1 cellular context compared by ENCODE assay signal in the genomic region with DNA sequence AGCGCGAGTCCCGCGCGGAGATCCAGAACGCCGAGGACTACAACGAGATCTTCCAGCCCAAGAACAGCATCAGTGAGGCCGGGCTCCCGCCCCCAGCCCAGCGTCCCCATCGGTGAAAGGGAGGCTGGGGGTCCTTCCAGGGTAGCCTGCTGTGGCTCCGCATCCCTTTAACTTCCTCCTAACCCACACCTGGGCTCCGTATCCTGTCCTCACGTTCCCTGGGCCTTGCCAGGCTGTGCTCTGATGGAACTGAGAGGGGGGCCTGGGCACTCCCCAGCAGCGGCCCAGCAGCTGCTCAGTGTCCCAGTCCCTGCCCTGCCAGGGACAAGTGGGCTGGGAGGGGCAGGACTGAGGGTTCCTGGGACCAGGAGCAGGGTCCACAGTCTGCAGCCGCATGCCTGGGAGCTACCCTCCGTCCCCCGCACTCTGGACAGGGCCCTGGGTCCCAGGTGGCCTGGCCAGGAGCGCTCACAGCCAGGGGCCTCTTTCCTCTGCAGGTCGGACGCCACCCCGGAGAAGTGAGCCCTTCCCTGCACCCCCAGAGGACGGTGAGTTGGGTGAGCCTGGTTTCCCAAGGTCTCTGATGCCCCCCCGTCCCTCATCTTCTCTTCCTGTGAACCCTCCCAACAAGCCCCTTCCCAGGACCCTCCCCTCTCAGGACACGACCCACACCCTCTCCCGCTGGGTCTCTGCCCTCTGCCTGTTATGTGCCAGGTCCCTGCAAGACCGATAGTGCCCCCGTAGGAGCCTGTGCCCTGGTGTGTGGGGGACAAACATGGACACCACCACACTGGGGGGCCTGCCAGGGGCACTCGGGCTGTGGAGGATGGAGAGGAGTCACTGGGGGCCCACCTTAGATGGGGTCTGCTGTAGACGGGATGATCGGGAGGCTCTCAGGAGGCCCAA.
TF ChIP-seq lines count a peak whose summit lies in the region.

No MANE protein-coding gene starts in this region.

TF ChIP-seq in K562, 482 proteins besides CTCF, POLR2A, EP300 and RAD21:
- no peak for TF ChIP-seq POU5F1 (IDR thresholded peaks at IDR 0.05; ENCODE audit: borderline replicate concordance, low read depth, low read length, partially characterized antibody)
- TF ChIP-seq ZFP36 (IDR thresholded peaks at IDR 0.05; ENCODE audit: low read depth, low read length, partially characterized antibody), result no peak
- no peak for TF ChIP-seq CTBP1 (IDR thresholded peaks at IDR 0.05; ENCODE audit: borderline replicate concordance)
- TF ChIP-seq, protein P1, sequence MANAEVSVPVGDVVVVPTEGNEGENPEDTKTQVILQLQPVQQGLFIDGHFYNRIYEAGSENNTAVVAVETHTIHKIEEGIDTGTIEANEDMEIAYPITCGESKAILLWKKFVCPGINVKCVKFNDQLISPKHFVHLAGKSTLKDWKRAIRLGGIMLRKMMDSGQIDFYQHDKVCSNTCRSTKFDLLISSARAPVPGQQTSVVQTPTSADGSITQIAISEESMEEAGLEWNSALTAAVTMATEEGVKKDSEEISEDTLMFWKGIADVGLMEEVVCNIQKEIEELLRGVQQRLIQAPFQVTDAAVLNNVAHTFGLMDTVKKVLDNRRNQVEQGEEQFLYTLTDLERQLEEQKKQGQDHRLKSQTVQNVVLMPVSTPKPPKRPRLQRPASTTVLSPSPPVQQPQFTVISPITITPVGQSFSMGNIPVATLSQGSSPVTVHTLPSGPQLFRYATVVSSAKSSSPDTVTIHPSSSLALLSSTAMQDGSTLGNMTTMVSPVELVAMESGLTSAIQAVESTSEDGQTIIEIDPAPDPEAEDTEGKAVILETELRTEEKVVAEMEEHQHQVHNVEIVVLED (CRISPR knock-in tag; IDR thresholded peaks at IDR 0.05), result no peak
- TF ChIP-seq, protein P2, sequence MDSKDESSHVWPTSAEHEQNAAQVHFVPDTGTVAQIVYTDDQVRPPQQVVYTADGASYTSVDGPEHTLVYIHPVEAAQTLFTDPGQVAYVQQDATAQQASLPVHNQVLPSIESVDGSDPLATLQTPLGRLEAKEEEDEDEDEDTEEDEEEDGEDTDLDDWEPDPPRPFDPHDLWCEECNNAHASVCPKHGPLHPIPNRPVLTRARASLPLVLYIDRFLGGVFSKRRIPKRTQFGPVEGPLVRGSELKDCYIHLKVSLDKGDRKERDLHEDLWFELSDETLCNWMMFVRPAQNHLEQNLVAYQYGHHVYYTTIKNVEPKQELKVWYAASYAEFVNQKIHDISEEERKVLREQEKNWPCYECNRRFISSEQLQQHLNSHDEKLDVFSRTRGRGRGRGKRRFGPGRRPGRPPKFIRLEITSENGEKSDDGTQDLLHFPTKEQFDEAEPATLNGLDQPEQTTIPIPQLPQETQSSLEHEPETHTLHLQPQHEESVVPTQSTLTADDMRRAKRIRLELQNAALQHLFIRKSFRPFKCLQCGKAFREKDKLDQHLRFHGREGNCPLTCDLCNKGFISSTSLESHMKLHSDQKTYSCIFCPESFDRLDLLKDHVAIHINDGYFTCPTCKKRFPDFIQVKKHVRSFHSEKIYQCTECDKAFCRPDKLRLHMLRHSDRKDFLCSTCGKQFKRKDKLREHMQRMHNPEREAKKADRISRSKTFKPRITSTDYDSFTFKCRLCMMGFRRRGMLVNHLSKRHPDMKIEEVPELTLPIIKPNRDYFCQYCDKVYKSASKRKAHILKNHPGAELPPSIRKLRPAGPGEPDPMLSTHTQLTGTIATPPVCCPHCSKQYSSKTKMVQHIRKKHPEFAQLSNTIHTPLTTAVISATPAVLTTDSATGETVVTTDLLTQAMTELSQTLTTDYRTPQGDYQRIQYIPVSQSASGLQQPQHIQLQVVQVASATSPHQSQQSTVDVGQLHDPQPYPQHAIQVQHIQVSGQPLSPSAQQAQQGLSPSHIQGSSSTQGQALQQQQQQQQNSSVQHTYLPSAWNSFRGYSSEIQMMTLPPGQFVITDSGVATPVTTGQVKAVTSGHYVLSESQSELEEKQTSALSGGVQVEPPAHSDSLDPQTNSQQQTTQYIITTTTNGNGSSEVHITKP (IDR thresholded peaks at IDR 0.05; ENCODE audit: partially characterized antibody), result peak; percentile 8
- TF ChIP-seq, protein P3, sequence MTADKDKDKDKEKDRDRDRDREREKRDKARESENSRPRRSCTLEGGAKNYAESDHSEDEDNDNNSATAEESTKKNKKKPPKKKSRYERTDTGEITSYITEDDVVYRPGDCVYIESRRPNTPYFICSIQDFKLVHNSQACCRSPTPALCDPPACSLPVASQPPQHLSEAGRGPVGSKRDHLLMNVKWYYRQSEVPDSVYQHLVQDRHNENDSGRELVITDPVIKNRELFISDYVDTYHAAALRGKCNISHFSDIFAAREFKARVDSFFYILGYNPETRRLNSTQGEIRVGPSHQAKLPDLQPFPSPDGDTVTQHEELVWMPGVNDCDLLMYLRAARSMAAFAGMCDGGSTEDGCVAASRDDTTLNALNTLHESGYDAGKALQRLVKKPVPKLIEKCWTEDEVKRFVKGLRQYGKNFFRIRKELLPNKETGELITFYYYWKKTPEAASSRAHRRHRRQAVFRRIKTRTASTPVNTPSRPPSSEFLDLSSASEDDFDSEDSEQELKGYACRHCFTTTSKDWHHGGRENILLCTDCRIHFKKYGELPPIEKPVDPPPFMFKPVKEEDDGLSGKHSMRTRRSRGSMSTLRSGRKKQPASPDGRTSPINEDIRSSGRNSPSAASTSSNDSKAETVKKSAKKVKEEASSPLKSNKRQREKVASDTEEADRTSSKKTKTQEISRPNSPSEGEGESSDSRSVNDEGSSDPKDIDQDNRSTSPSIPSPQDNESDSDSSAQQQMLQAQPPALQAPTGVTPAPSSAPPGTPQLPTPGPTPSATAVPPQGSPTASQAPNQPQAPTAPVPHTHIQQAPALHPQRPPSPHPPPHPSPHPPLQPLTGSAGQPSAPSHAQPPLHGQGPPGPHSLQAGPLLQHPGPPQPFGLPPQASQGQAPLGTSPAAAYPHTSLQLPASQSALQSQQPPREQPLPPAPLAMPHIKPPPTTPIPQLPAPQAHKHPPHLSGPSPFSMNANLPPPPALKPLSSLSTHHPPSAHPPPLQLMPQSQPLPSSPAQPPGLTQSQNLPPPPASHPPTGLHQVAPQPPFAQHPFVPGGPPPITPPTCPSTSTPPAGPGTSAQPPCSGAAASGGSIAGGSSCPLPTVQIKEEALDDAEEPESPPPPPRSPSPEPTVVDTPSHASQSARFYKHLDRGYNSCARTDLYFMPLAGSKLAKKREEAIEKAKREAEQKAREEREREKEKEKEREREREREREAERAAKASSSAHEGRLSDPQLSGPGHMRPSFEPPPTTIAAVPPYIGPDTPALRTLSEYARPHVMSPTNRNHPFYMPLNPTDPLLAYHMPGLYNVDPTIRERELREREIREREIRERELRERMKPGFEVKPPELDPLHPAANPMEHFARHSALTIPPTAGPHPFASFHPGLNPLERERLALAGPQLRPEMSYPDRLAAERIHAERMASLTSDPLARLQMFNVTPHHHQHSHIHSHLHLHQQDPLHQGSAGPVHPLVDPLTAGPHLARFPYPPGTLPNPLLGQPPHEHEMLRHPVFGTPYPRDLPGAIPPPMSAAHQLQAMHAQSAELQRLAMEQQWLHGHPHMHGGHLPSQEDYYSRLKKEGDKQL (CRISPR knock-in tag; IDR thresholded peaks at IDR 0.05; ENCODE audit: borderline replicate concordance), result no peak
- no peak for TF ChIP-seq ZHX1 (conservative IDR thresholded peaks at IDR 0.05; ENCODE audit: low read length)
- TF ChIP-seq NCOR1 (IDR thresholded peaks at IDR 0.05), result no peak
- TF ChIP-seq ZNF239 (CRISPR knock-in tag; IDR thresholded peaks at IDR 0.05), result no peak
- no peak for TF ChIP-seq XRCC5 (IDR thresholded peaks at IDR 0.05; ENCODE audit: low read depth, low read length)
- peak; percentile 38; the same call in 1 of the 2 replicates for TF ChIP-seq POLR2G (IDR thresholded peaks at IDR 0.05; ENCODE audit: low read depth, low read length)
- TF ChIP-seq, protein P4, sequence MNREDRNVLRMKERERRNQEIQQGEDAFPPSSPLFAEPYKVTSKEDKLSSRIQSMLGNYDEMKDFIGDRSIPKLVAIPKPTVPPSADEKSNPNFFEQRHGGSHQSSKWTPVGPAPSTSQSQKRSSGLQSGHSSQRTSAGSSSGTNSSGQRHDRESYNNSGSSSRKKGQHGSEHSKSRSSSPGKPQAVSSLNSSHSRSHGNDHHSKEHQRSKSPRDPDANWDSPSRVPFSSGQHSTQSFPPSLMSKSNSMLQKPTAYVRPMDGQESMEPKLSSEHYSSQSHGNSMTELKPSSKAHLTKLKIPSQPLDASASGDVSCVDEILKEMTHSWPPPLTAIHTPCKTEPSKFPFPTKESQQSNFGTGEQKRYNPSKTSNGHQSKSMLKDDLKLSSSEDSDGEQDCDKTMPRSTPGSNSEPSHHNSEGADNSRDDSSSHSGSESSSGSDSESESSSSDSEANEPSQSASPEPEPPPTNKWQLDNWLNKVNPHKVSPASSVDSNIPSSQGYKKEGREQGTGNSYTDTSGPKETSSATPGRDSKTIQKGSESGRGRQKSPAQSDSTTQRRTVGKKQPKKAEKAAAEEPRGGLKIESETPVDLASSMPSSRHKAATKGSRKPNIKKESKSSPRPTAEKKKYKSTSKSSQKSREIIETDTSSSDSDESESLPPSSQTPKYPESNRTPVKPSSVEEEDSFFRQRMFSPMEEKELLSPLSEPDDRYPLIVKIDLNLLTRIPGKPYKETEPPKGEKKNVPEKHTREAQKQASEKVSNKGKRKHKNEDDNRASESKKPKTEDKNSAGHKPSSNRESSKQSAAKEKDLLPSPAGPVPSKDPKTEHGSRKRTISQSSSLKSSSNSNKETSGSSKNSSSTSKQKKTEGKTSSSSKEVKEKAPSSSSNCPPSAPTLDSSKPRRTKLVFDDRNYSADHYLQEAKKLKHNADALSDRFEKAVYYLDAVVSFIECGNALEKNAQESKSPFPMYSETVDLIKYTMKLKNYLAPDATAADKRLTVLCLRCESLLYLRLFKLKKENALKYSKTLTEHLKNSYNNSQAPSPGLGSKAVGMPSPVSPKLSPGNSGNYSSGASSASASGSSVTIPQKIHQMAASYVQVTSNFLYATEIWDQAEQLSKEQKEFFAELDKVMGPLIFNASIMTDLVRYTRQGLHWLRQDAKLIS (CRISPR knock-in tag; IDR thresholded peaks at IDR 0.05), result no peak
- no peak for TF ChIP-seq HMG20B (CRISPR knock-in tag; IDR thresholded peaks at IDR 0.05)
- TF ChIP-seq ZNF311 (CRISPR knock-in tag; IDR thresholded peaks at IDR 0.05), result no peak
- no peak for TF ChIP-seq HOMEZ (CRISPR knock-in tag; IDR thresholded peaks at IDR 0.05)
- TF ChIP-seq RBFOX2 (IDR thresholded peaks at IDR 0.05; ENCODE audit: low read depth, low read length), result 0 out of 2 replicates have a peak, but pooled peaks have one; percentile 11
TF ChIP-seq in K562: peak in this region for 3.
